Comparison of ENCODE assay signal across 8 cellular contexts in genomic region chr10:81876253-81876731, GRCh38. TPM values are rescaled to one million over a fixed set of nuclear protein-coding genes. Genes with fewer than 3 reads are reported as not detected.
DNase-seq lines count a peak whose midpoint lies in the region; ATAC-seq and TF ChIP-seq lines count a peak whose summit lies in the region.

No MANE protein-coding gene starts in this region.

- no peak overlapping the region for H3K27ac ChIP-seq in RWPE1

- TF ChIP-seq CTCF in RWPE1 (conservative IDR thresholded peaks at IDR 0.05; ENCODE audit: low read depth) = no peak

- H3K27ac Mint-ChIP-seq in activated T-helper 17 cell treated with anti-CD3 and anti-CD28 coated beads, Interleukin-2, amount 50 U/mL, for 72 hours = no peak overlapping the region
- H3K27ac Mint-ChIP-seq in stimulated activated memory B cell treated with anti-CD40 and anti-IgM and Interleukin-4, amounts not matched to agents 10 μg/mL and 1 μg/mL and 100 μg/mL, for 72 hours = no peak overlapping the region

- H3K4me3 Mint-ChIP-seq in activated T-helper 17 cell treated with anti-CD3 and anti-CD28 coated beads, Interleukin-2, amount 50 U/mL, for 72 hours = peak overlapping the region; percentile 43
- peak overlapping the region; percentile 13 for H3K4me3 Mint-ChIP-seq in stimulated activated memory B cell treated with anti-CD40 and anti-IgM and Interleukin-4, amounts not matched to agents 10 μg/mL and 1 μg/mL and 100 μg/mL, for 72 hours

- H3K27me3 Mint-ChIP-seq in activated T-helper 17 cell treated with anti-CD3 and anti-CD28 coated beads, Interleukin-2, amount 50 U/mL, for 72 hours = peaks cover 41% of the 10 kb centered on the region
- H3K27me3 Mint-ChIP-seq in stimulated activated memory B cell treated with anti-CD40 and anti-IgM and Interleukin-4, amounts not matched to agents 10 μg/mL and 1 μg/mL and 100 μg/mL, for 72 hours = peaks cover 52% of the 10 kb centered on the region

- no peak for ATAC-seq in activated T-helper 17 cell treated with anti-CD3 and anti-CD28 coated beads, Interleukin-2, amount 50 U/mL, for 72 hours (replicated peaks)
- ATAC-seq in stimulated activated memory B cell treated with anti-CD40 and anti-IgM and Interleukin-4, amounts not matched to agents 10 μg/mL and 1 μg/mL and 100 μg/mL, for 72 hours = no peak
- no peak for ATAC-seq in GM18858 (IDR thresholded peaks at IDR 0.05; ENCODE audit: unreplicated experiment)
- ATAC-seq in GM19023 (IDR thresholded peaks at IDR 0.05; ENCODE audit: unreplicated experiment) = no peak

- peaks cover 10% of the 10 kb centered on the region for H3K4me1 Mint-ChIP-seq in activated T-helper 17 cell treated with anti-CD3 and anti-CD28 coated beads, Interleukin-2, amount 50 U/mL, for 72 hours
- peaks cover 11% of the 10 kb centered on the region for H3K4me1 Mint-ChIP-seq in stimulated activated memory B cell treated with anti-CD40 and anti-IgM and Interleukin-4, amounts not matched to agents 10 μg/mL and 1 μg/mL and 100 μg/mL, for 72 hours

- DNase-seq in NCI-H82 (lab: John Stamatoyannopoulos, UW) (peak; percentile 65), NCI-H82 treated with DMSO at 0.1 percent for 48 hours (lab: John Stamatoyannopoulos, UW; ENCODE audit: unreplicated experiment) (no peak), iPS-NIHi7 (ENCODE audit: extremely low spot score) (peak; percentile 72), RWPE1 (ENCODE audit: low spot score) (no peak)

- peaks cover 7% of the 10 kb centered on the region for H3K36me3 Mint-ChIP-seq in activated T-helper 17 cell treated with anti-CD3 and anti-CD28 coated beads, Interleukin-2, amount 50 U/mL, for 72 hours (ENCODE audit: low read depth)
- no peaks in the 10 kb centered on the region for H3K36me3 Mint-ChIP-seq in stimulated activated memory B cell treated with anti-CD40 and anti-IgM and Interleukin-4, amounts not matched to agents 10 μg/mL and 1 μg/mL and 100 μg/mL, for 72 hours

- CTCF ChIA-PET in RWPE1 (lab: Yijun Ruan, JAX) = no interaction called here

- H3K9me3 Mint-ChIP-seq in activated T-helper 17 cell treated with anti-CD3 and anti-CD28 coated beads, Interleukin-2, amount 50 U/mL, for 72 hours = peaks cover 4% of the 10 kb centered on the region
- H3K9me3 Mint-ChIP-seq in stimulated activated memory B cell treated with anti-CD40 and anti-IgM and Interleukin-4, amounts not matched to agents 10 μg/mL and 1 μg/mL and 100 μg/mL, for 72 hours = peaks cover 6% of the 10 kb centered on the region

- POLR2A ChIA-PET in RWPE1 (lab: Yijun Ruan, JAX; ENCODE audit: low non-redundant PET) = no interaction called here

RNA-seq across cellular contexts. Expression of gene NRG3, which starts 1.3 kb away (rescaled TPM):
- not detected for total RNA-seq in activated T-helper 17 cell treated with anti-CD3 and anti-CD28 coated beads, Interleukin-2, amount 50 U/mL, for 72 hours

Comparison
In these comparisons a context has a peak if more than half of its experiments do, and no peak if none do; other contexts are left out.
1. DNase-seq: peak in NCI-H82 (single experiment) and iPS-NIHi7 (single experiment); none in NCI-H82 treated with DMSO at 0.1 percent for 48 hours (single experiment) and RWPE1 (single experiment).